13 cellular contexts compared by ENCODE assay signal in genomic region chr3:16741890-16742289, GRCh38.
DNase-seq lines count a peak whose midpoint lies in the region; ATAC-seq, FAIRE-seq and TF ChIP-seq lines count a peak whose summit lies in the region.
"Had no signal": no experiment of that assay in that cellular context is flagged by ENCODE, and none has a peak within 500 bp of the region (broad histone marks: within the 10 kb centered on the region; RNA-seq: fewer than 3 reads in every experiment).

No MANE protein-coding gene starts in this region.

- no peak for TF ChIP-seq EP300 in suprapubic skin (IDR thresholded peaks at IDR 0.05)

- no peaks in the 10 kb centered on the region for H3K36me3 Mint-ChIP-seq in activated naive CD4-positive, alpha-beta T cell treated with anti-CD3 and anti-CD28 coated beads, Interleukin-2, amount 50 U/mL, for 24 hours
- no peaks in the 10 kb centered on the region for H3K36me3 Mint-ChIP-seq in activated naive CD4-positive, alpha-beta T cell treated with anti-CD3 and anti-CD28 coated beads, Interleukin-2, amount 10 ng/mL, durations not matched to agents 7 days and 5 days

- no peak for TF ChIP-seq POLR2A in suprapubic skin (IDR thresholded peaks at IDR 0.05)

- no peak for TF ChIP-seq CTCF in choroid plexus epithelial cell (conservative IDR thresholded peaks at IDR 0.05; ENCODE audit: low read depth, low read length)
- no peak for TF ChIP-seq CTCF in suprapubic skin (IDR thresholded peaks at IDR 0.05)

- no peaks in the 10 kb centered on the region for H3K9me3 Mint-ChIP-seq in activated naive CD4-positive, alpha-beta T cell treated with anti-CD3 and anti-CD28 coated beads, Interleukin-2, amount 50 U/mL, for 24 hours
- peaks cover 7% of the 10 kb centered on the region for H3K9me3 Mint-ChIP-seq in activated naive CD4-positive, alpha-beta T cell treated with anti-CD3 and anti-CD28 coated beads, Interleukin-2, amount 10 ng/mL, durations not matched to agents 7 days and 5 days

- no peak for DNase-seq in activated naive CD4-positive, alpha-beta T cell treated with anti-CD3 and anti-CD28 coated beads, Interleukin-2, amount 10 ng/mL, durations not matched to agents 7 days and 5 days
- DNase-seq in choroid plexus epithelial cell (ENCODE audit: low read depth) (peak; percentile 63), suprapubic skin (ENCODE audit: low spot score in 2 of 2) (no peak), HTR-8/SVneo (ENCODE audit: insufficient read length, low spot score) (no peak)
- DNase-seq in stimulated activated CD4-positive, alpha-beta T cell treated with anti-CD3 and anti-CD28 coated beads, Interleukin-4, amount 100 ng/mL, for 24 hours = peak; percentile 23
- DNase-seq: activated gamma-delta T cell; naive thymus-derived CD8-positive, alpha-beta T cell; NCI-H1436 had no signal

- H3K27me3 Mint-ChIP-seq in activated naive CD4-positive, alpha-beta T cell treated with anti-CD3 and anti-CD28 coated beads, Interleukin-2, amount 50 U/mL, for 24 hours = no peaks in the 10 kb centered on the region
- no peaks in the 10 kb centered on the region for H3K27me3 Mint-ChIP-seq in activated naive CD4-positive, alpha-beta T cell treated with anti-CD3 and anti-CD28 coated beads, Interleukin-2, amount 10 ng/mL, durations not matched to agents 7 days and 5 days
- H3K27me3 Mint-ChIP-seq: naive thymus-derived CD8-positive, alpha-beta T cell had no signal

- H3K4me3 ChIP-seq in choroid plexus epithelial cell (ENCODE audit: low read depth, low read length) (no peak overlapping the region), suprapubic skin (no peak overlapping the region)
- H3K4me3 ChIP-seq: vagina had no signal

- WGBS in suprapubic skin = 66% methylated on average over 4 of the region's 4 CpGs

- no peak overlapping the region for H3K27ac ChIP-seq in suprapubic skin
- H3K27ac ChIP-seq: HL-60, vagina had no signal

- no peak for FAIRE-seq in HTR-8/SVneo (lab: Jason Lieb, UNC)

- H3K27me3 ChIP-seq in suprapubic skin = no peaks in the 10 kb centered on the region
- H3K27me3 ChIP-seq: vagina had no signal

- H3K4me3 Mint-ChIP-seq in activated naive CD4-positive, alpha-beta T cell treated with anti-CD3 and anti-CD28 coated beads, Interleukin-2, amount 50 U/mL, for 24 hours = no peak overlapping the region
- no peak overlapping the region for H3K4me3 Mint-ChIP-seq in activated naive CD4-positive, alpha-beta T cell treated with anti-CD3 and anti-CD28 coated beads, Interleukin-2, amount 10 ng/mL, durations not matched to agents 7 days and 5 days
- H3K4me3 Mint-ChIP-seq: naive thymus-derived CD8-positive, alpha-beta T cell had no signal

- CTCF ChIA-PET in activated naive CD4-positive, alpha-beta T cell treated with anti-CD3 and anti-CD28 coated beads, Interleukin-2, amount 10 ng/mL, durations not matched to agents 7 days and 5 days (lab: Charles Lee) = no interaction called here

- no peaks in the 10 kb centered on the region for H3K9me3 ChIP-seq in suprapubic skin
- H3K9me3 ChIP-seq: vagina had no signal

- no peaks in the 10 kb centered on the region for H3K36me3 ChIP-seq in suprapubic skin
- H3K36me3 ChIP-seq: vagina had no signal

- H3K27ac Mint-ChIP-seq in activated naive CD4-positive, alpha-beta T cell treated with anti-CD3 and anti-CD28 coated beads, Interleukin-2, amount 50 U/mL, for 24 hours = peak overlapping the region; percentile 48
- no peak overlapping the region for H3K27ac Mint-ChIP-seq in activated naive CD4-positive, alpha-beta T cell treated with anti-CD3 and anti-CD28 coated beads, Interleukin-2, amount 10 ng/mL, durations not matched to agents 7 days and 5 days
- H3K27ac Mint-ChIP-seq: naive thymus-derived CD8-positive, alpha-beta T cell had no signal

- H3K4me1 ChIP-seq in suprapubic skin = no peaks in the 10 kb centered on the region
- H3K4me1 ChIP-seq: vagina had no signal

- ATAC-seq in HG02870 (IDR thresholded peaks at IDR 0.05; ENCODE audit: unreplicated experiment) = peak; percentile 63
- no peak for ATAC-seq in HG02938 (IDR thresholded peaks at IDR 0.05; ENCODE audit: unreplicated experiment)
- ATAC-seq: naive thymus-derived CD8-positive, alpha-beta T cell had no signal

- H3K4me1 Mint-ChIP-seq in activated naive CD4-positive, alpha-beta T cell treated with anti-CD3 and anti-CD28 coated beads, Interleukin-2, amount 50 U/mL, for 24 hours = peaks cover 7% of the 10 kb centered on the region
- H3K4me1 Mint-ChIP-seq in activated naive CD4-positive, alpha-beta T cell treated with anti-CD3 and anti-CD28 coated beads, Interleukin-2, amount 10 ng/mL, durations not matched to agents 7 days and 5 days = no peaks in the 10 kb centered on the region

Comparison
In these comparisons a context has a peak if more than half of its experiments do, and no peak if none do; other contexts are left out.
1. DNase-seq: peak in choroid plexus epithelial cell (single experiment) and stimulated activated CD4-positive, alpha-beta T cell treated with anti-CD3 and anti-CD28 coated beads, Interleukin-4, amount 100 ng/mL, for 24 hours (single experiment); none in activated naive CD4-positive, alpha-beta T cell treated with anti-CD3 and anti-CD28 coated beads, Interleukin-2, amount 10 ng/mL, durations not matched to agents 7 days and 5 days (single experiment), suprapubic skin (0 of 2) and HTR-8/SVneo (single experiment).